In the genomic region with DNA sequence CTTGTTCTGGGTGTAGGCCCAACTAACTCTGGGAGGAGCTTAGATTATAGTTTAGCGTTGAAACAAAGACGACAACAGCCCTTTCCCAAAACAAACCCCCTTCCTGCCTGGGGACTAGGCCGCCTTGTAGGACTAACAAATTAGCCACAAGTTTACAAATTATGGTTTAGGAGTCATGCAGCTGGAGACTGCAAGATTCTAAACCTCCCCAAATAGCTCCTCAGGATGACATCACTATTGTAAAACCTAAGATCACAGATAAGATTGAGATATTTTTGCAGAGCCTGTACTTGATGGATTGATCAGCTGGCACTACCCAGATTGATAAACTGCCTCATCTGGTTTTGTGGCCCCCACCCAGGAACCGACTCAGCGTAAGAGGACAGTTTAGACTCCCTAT, we compare ENCODE assay signal across 13 cellular contexts. TPM values are rescaled to one million over a fixed set of nuclear protein-coding genes. Genes with fewer than 3 reads are reported as not detected.
DNase-seq lines count a peak whose midpoint lies in the region; ATAC-seq and TF ChIP-seq lines count a peak whose summit lies in the region.
"Had no signal": no experiment of that assay in that cellular context is flagged by ENCODE, and none has a peak within 500 bp of the region (broad histone marks: within the 10 kb centered on the region; RNA-seq: fewer than 3 reads in every experiment).

No MANE protein-coding gene starts in this region.

- H3K79me2 ChIP-seq in fibroblast of lung (ENCODE audit: control insufficient read depth, insufficient read depth, low read length): no peaks in the 10 kb centered on the region

- no peaks in the 10 kb centered on the region for H3K9me3 ChIP-seq in fibroblast of lung (ENCODE audit: control insufficient read depth, insufficient read depth, low read depth, low read length)
- H3K9me3 ChIP-seq: mucosa of descending colon had no signal

- H3K4me2 ChIP-seq in fibroblast of lung (ENCODE audit: extremely low read depth, insufficient read depth, low read length): peak overlapping the region; percentile 23

- no peaks in the 10 kb centered on the region for H3K9me3 Mint-ChIP-seq in activated CD4-positive, alpha-beta T cell treated with anti-CD3 and anti-CD28 coated beads, Interleukin-2, amount 10 ng/mL, durations not matched to agents 7 days and 5 days
- H3K9me3 Mint-ChIP-seq in T-cell: no peaks in the 10 kb centered on the region
- no peaks in the 10 kb centered on the region for H3K9me3 Mint-ChIP-seq in stimulated activated effector memory CD8-positive, alpha-beta T cell treated with anti-CD3 and anti-CD28 coated beads, Interleukin-12 subunit alpha, Interleukin-12 subunit beta, amount 100 ng/mL, for 72 hours
- H3K9me3 Mint-ChIP-seq: activated B cell treated with CpG ODN at 0.5 μM for 24 hours had no signal

- no peak for TF ChIP-seq CTCF in fibroblast of lung (conservative IDR thresholded peaks at IDR 0.05 in 1 of 2, IDR thresholded peaks at IDR 0.05 in 1 of 2; ENCODE audit: low read depth in 1 of 2, low read length in 2 of 2)

- peak overlapping the region; percentile 49 for H3K27ac ChIP-seq in fibroblast of lung (ENCODE audit: insufficient read depth, low read length)

- no peaks in the 10 kb centered on the region for H3K27me3 ChIP-seq in fibroblast of lung (ENCODE audit: control insufficient read depth, insufficient read depth, low read length)

- peak overlapping the region; percentile 23 for H3K4me3 Mint-ChIP-seq in activated CD4-positive, alpha-beta T cell treated with anti-CD3 and anti-CD28 coated beads, Interleukin-2, amount 10 ng/mL, durations not matched to agents 7 days and 5 days
- H3K4me3 Mint-ChIP-seq in T-cell: peak overlapping the region; percentile 8 to 59 (median 21)
- H3K4me3 Mint-ChIP-seq in stimulated activated effector memory CD8-positive, alpha-beta T cell treated with anti-CD3 and anti-CD28 coated beads, Interleukin-12 subunit alpha, Interleukin-12 subunit beta, amount 100 ng/mL, for 72 hours: peak overlapping the region; percentile 1

- H3K36me3 Mint-ChIP-seq in activated CD4-positive, alpha-beta T cell treated with anti-CD3 and anti-CD28 coated beads, Interleukin-2, amount 10 ng/mL, durations not matched to agents 7 days and 5 days (ENCODE audit: low read depth): no peaks in the 10 kb centered on the region
- H3K36me3 Mint-ChIP-seq in T-cell: no peaks in the 10 kb centered on the region
- no peaks in the 10 kb centered on the region for H3K36me3 Mint-ChIP-seq in stimulated activated effector memory CD8-positive, alpha-beta T cell treated with anti-CD3 and anti-CD28 coated beads, Interleukin-12 subunit alpha, Interleukin-12 subunit beta, amount 100 ng/mL, for 72 hours

- H2AFZ ChIP-seq in fibroblast of lung (ENCODE audit: low read length): no peak overlapping the region

- no peak for ATAC-seq in T-cell (replicated peaks in 1 of 4)
- peak; percentile 17 for ATAC-seq in stimulated activated effector memory CD8-positive, alpha-beta T cell treated with anti-CD3 and anti-CD28 coated beads, Interleukin-12 subunit alpha, Interleukin-12 subunit beta, amount 100 ng/mL, for 72 hours
- no peak for ATAC-seq in GM18858 (IDR thresholded peaks at IDR 0.05; ENCODE audit: unreplicated experiment)
- ATAC-seq in HG03469 (IDR thresholded peaks at IDR 0.05; ENCODE audit: unreplicated experiment): no peak
- ATAC-seq in GM21737 (IDR thresholded peaks at IDR 0.05; ENCODE audit: unreplicated experiment): no peak
- ATAC-seq: mucosa of descending colon had no signal

- no peaks in the 10 kb centered on the region for H3K27me3 Mint-ChIP-seq in activated CD4-positive, alpha-beta T cell treated with anti-CD3 and anti-CD28 coated beads, Interleukin-2, amount 10 ng/mL, durations not matched to agents 7 days and 5 days
- H3K27me3 Mint-ChIP-seq in T-cell: no peaks in the 10 kb centered on the region
- H3K27me3 Mint-ChIP-seq: activated B cell treated with CpG ODN at 0.5 μM for 24 hours had no signal

- no peaks in the 10 kb centered on the region for H4K20me1 ChIP-seq in fibroblast of lung (ENCODE audit: control insufficient read depth, extremely low read depth, insufficient read depth, low read length)

- no peaks in the 10 kb centered on the region for H3K36me3 ChIP-seq in fibroblast of lung (ENCODE audit: control insufficient read depth, insufficient read depth, low read length)

- DNase-seq in activated CD4-positive, alpha-beta T cell treated with anti-CD3 and anti-CD28 coated beads, Interleukin-2, amount 10 ng/mL, durations not matched to agents 7 days and 5 days: no peak
- DNase-seq in activated CD4-positive, alpha-beta T cell treated with anti-CD3 and anti-CD28 coated beads for 4 hours: no peak
- no peak for DNase-seq in T-cell
- DNase-seq in fibroblast of lung (ENCODE audit: low read depth in 2 of 2): peak; percentile 72 to 91
- DNase-seq in stimulated activated effector memory CD8-positive, alpha-beta T cell treated with anti-CD3 and anti-CD28 coated beads, Interleukin-12 subunit alpha, Interleukin-12 subunit beta, amount 100 ng/mL, for 72 hours (ENCODE audit: low spot score in 2 of 2): no peak
- DNase-seq: activated B cell treated with CpG ODN at 0.5 μM for 24 hours; effector CD8-positive, alpha-beta T cell; hippocampal formation; mucosa of descending colon; NCI-H226 had no signal

- H3K9ac ChIP-seq in fibroblast of lung (ENCODE audit: insufficient read depth, low read length): no peak overlapping the region

- peaks cover 29% of the 10 kb centered on the region for H3K4me1 Mint-ChIP-seq in activated CD4-positive, alpha-beta T cell treated with anti-CD3 and anti-CD28 coated beads, Interleukin-2, amount 10 ng/mL, durations not matched to agents 7 days and 5 days
- peaks cover 2 to 40% (median 39%) of the 10 kb centered on the region in 3 donors for H3K4me1 Mint-ChIP-seq in T-cell
- peaks cover 22% of the 10 kb centered on the region for H3K4me1 Mint-ChIP-seq in stimulated activated effector memory CD8-positive, alpha-beta T cell treated with anti-CD3 and anti-CD28 coated beads, Interleukin-12 subunit alpha, Interleukin-12 subunit beta, amount 100 ng/mL, for 72 hours

- peaks cover 10% of the 10 kb centered on the region for H3K4me1 ChIP-seq in fibroblast of lung (ENCODE audit: control insufficient read depth, extremely low read depth, insufficient read depth, low read length)

- peak overlapping the region; percentile 27 for H3K27ac Mint-ChIP-seq in activated CD4-positive, alpha-beta T cell treated with anti-CD3 and anti-CD28 coated beads, Interleukin-2, amount 10 ng/mL, durations not matched to agents 7 days and 5 days
- peak overlapping the region; percentile 57 to 71 for H3K27ac Mint-ChIP-seq in T-cell
- peak overlapping the region; percentile 60 for H3K27ac Mint-ChIP-seq in stimulated activated effector memory CD8-positive, alpha-beta T cell treated with anti-CD3 and anti-CD28 coated beads, Interleukin-12 subunit alpha, Interleukin-12 subunit beta, amount 100 ng/mL, for 72 hours

- POLR2A ChIA-PET in activated CD4-positive, alpha-beta T cell treated with anti-CD3 and anti-CD28 coated beads, Interleukin-2, amount 10 ng/mL, durations not matched to agents 7 days and 5 days (lab: Charles Lee): interaction anchor here (0.7 kb wide), 1 partner anchor 11 kb away, joined by 7 read pairs; no protein-coding TSS in a partner anchor
- POLR2A ChIA-PET in T-cell (lab: Charles Lee): interaction anchor here in 1 of 2 donors (0.5 to 0.6 kb wide), 2 partner anchors 44 to 870 kb away, joined by 3 to 6 read pairs; no protein-coding TSS in a partner anchor

- H3K4me3 ChIP-seq in fibroblast of lung (replicated peaks in 1 of 4; ENCODE audit: control extremely low read depth in 1 of 4, insufficient read depth in 1 of 4, low read depth in 3 of 4, low read length in 4 of 4): no peak overlapping the region
- H3K4me3 ChIP-seq: mucosa of descending colon had no signal

- CTCF ChIA-PET in activated CD4-positive, alpha-beta T cell treated with anti-CD3 and anti-CD28 coated beads, Interleukin-2, amount 10 ng/mL, durations not matched to agents 7 days and 5 days (lab: Charles Lee): interaction anchor here (0.8 to 3.9 kb wide), 5 partner anchors 9 to 118 kb away, joined by 3 to 14 read pairs (median 3); no protein-coding TSS in a partner anchor
- CTCF ChIA-PET in T-cell (lab: Charles Lee): interaction anchor here in 1 of 2 donors (0.5 kb wide), 1 partner anchor 136 kb away, joined by 3 read pairs; no protein-coding TSS in a partner anchor

RNA-seq across cellular contexts. Expression of gene SLC25A15, which starts 2.3 kb away (rescaled TPM):
- total RNA-seq in activated CD4-positive, alpha-beta T cell treated with anti-CD3 and anti-CD28 coated beads, Interleukin-2, amount 10 ng/mL, durations not matched to agents 7 days and 5 days: 10 to 100 TPM; 14.4 to 15.5 TPM
- total RNA-seq in T-cell: 10 to 100 TPM in 3 of 5 donors, 1 to 10 TPM in 2; 6.1 to 13.4 (median 10.2) TPM
- 9.6 and 10.3 TPM in 2 replicates for total RNA-seq in fibroblast of lung
- 6.8 and 10.2 TPM in 2 replicates for polyA plus RNA-seq in fibroblast of lung
- 5.5 and 7.7 TPM in 2 replicates for polyA plus RNA-seq in fibroblast of lung (2012)
- 3.5 and 14.5 TPM in 2 replicates for polyA minus RNA-seq in fibroblast of lung (ENCODE audit: low replicate concordance)

RNA-seq across cellular contexts. Expression of gene MRPS31, which starts 16.1 kb away (rescaled TPM):
- 10 to 100 TPM; 32.3 to 36.2 TPM for total RNA-seq in activated CD4-positive, alpha-beta T cell treated with anti-CD3 and anti-CD28 coated beads, Interleukin-2, amount 10 ng/mL, durations not matched to agents 7 days and 5 days
- total RNA-seq in T-cell (10 to 100 TPM; 19.2 to 34.4 (median 28.5) TPM), fibroblast of lung (14.2 and 14.9 TPM in 2 replicates)
- polyA plus RNA-seq in fibroblast of lung: 16.0 and 21.8 TPM in 2 replicates
- 9.5 and 13.6 TPM in 2 replicates for polyA plus RNA-seq in fibroblast of lung (2012)
- polyA minus RNA-seq in fibroblast of lung (ENCODE audit: low replicate concordance): 0.41 and 2.1 TPM in 2 replicates

Comparison
In these comparisons a context has a peak if more than half of its experiments do, and no peak if none do; other contexts are left out.
1. DNase-seq: peak in fibroblast of lung (2 of 2); none in activated CD4-positive, alpha-beta T cell treated with anti-CD3 and anti-CD28 coated beads, Interleukin-2, amount 10 ng/mL, durations not matched to agents 7 days and 5 days (single experiment), activated CD4-positive, alpha-beta T cell treated with anti-CD3 and anti-CD28 coated beads for 4 hours (0 of 2), T-cell (0 of 34) and stimulated activated effector memory CD8-positive, alpha-beta T cell treated with anti-CD3 and anti-CD28 coated beads, Interleukin-12 subunit alpha, Interleukin-12 subunit beta, amount 100 ng/mL, for 72 hours (0 of 2).
2. Peak in every context shown above with its lines, with median percentiles within 50 percentile points of each other: H3K27ac Mint-ChIP-seq and H3K4me3 Mint-ChIP-seq.